ENCODE assay signal across 8 cellular contexts in genomic region chr2:96241901-96242611, GRCh38. TPM values are rescaled to one million over a fixed set of nuclear protein-coding genes. Genes with fewer than 3 reads are reported as not detected.
DNase-seq lines count a peak whose midpoint lies in the region; ATAC-seq and TF ChIP-seq lines count a peak whose summit lies in the region.

No MANE protein-coding gene starts in this region.

- peaks cover 48% of the 10 kb centered on the region for H3K4me1 Mint-ChIP-seq in stimulated activated naive CD8-positive, alpha-beta T cell treated with anti-CD3 and anti-CD28 coated beads, Interleukin-15, Interleukin-2, amounts not matched to agents 100 ng/mL and 50 ng/mL, for 24 hours (ENCODE audit: low read depth)

- peak overlapping the region; percentile 26 to 50 for H3K27ac ChIP-seq in ascending aorta
- H3K27ac ChIP-seq in layer of hippocampus (ENCODE audit: low read depth, low read length), result peak overlapping the region; percentile 59

- no peaks in the 10 kb centered on the region for H3K9me3 Mint-ChIP-seq in stimulated activated naive CD8-positive, alpha-beta T cell treated with anti-CD3 and anti-CD28 coated beads, Interleukin-15, Interleukin-2, amounts not matched to agents 100 ng/mL and 50 ng/mL, for 24 hours

- H3K36me3 ChIP-seq in ascending aorta, result peaks cover 0 to 8% of the 10 kb centered on the region in 2 donors

- H3K36me3 Mint-ChIP-seq in stimulated activated naive CD8-positive, alpha-beta T cell treated with anti-CD3 and anti-CD28 coated beads, Interleukin-15, Interleukin-2, amounts not matched to agents 100 ng/mL and 50 ng/mL, for 24 hours (ENCODE audit: low read depth), result no peaks in the 10 kb centered on the region

- H3K9me3 ChIP-seq in ascending aorta, result no peaks in the 10 kb centered on the region

- peak overlapping the region; percentile 82 for H3K27ac Mint-ChIP-seq in stimulated activated naive CD8-positive, alpha-beta T cell treated with anti-CD3 and anti-CD28 coated beads, Interleukin-15, Interleukin-2, amounts not matched to agents 100 ng/mL and 50 ng/mL, for 24 hours

- ATAC-seq in HG03066 (IDR thresholded peaks at IDR 0.05; ENCODE audit: low read depth, unreplicated experiment), result peak; percentile 71

- no peaks in the 10 kb centered on the region for H3K27me3 ChIP-seq in ascending aorta
- H3K27me3 ChIP-seq in layer of hippocampus (ENCODE audit: control insufficient read depth, insufficient read depth, low read length), result no peaks in the 10 kb centered on the region

- no peaks in the 10 kb centered on the region for H3K4me1 ChIP-seq in ascending aorta

- TF ChIP-seq CTCF in ascending aorta (IDR thresholded peaks at IDR 0.05), result no peak

- no peak overlapping the region for H3K4me3 ChIP-seq in ascending aorta

- H3K27me3 Mint-ChIP-seq in stimulated activated naive CD8-positive, alpha-beta T cell treated with anti-CD3 and anti-CD28 coated beads, Interleukin-15, Interleukin-2, amounts not matched to agents 100 ng/mL and 50 ng/mL, for 24 hours, result no peaks in the 10 kb centered on the region

- peak; percentile 38 for DNase-seq in activated gamma-delta T cell treated with Interleukin-2 at 50 U/mL for 16 hours
- DNase-seq in activated gamma-delta T cell (lab: John Stamatoyannopoulos, UW), result no peak
- peak; percentile 76 for DNase-seq in SKM-1 treated with dmso at 0.1 percent for 144 hours (lab: John Stamatoyannopoulos, UW; ENCODE audit: unreplicated experiment)
- DNase-seq in ascending aorta (ENCODE audit: low spot score in 2 of 2), result peak in 1 of 2 donors; percentile 53
- no peak for DNase-seq in DMS79 treated with DMSO at 0.1 percent for 48 hours (lab: John Stamatoyannopoulos, UW)

- intact Hi-C loops in ascending aorta (cut with DNase I), result no loop called here

- peak overlapping the region; percentile 38 for H3K4me3 Mint-ChIP-seq in stimulated activated naive CD8-positive, alpha-beta T cell treated with anti-CD3 and anti-CD28 coated beads, Interleukin-15, Interleukin-2, amounts not matched to agents 100 ng/mL and 50 ng/mL, for 24 hours

RNA-seq across cellular contexts. Expression of gene TMEM127, which starts 23.7 kb away (rescaled TPM):
- 61.9 TPM for total RNA-seq in ascending aorta

RNA-seq across cellular contexts. Expression of gene CIAO1, which starts 24.0 kb away (rescaled TPM):
- total RNA-seq in ascending aorta, result 127 TPM

RNA-seq across cellular contexts. Expression of gene STARD7, which starts 33.4 kb away (rescaled TPM):
- 85.6 TPM for total RNA-seq in ascending aorta

Comparison
In these comparisons a context has a peak if more than half of its experiments do, and no peak if none do; other contexts are left out.
1. DNase-seq: peak in activated gamma-delta T cell treated with Interleukin-2 at 50 U/mL for 16 hours (single experiment) and SKM-1 treated with dmso at 0.1 percent for 144 hours (single experiment); none in activated gamma-delta T cell (single experiment) and DMS79 treated with DMSO at 0.1 percent for 48 hours (single experiment).